ENCODE assay signal across 14 cellular contexts in genomic region chr13:27446986-27447583, GRCh38. TPM values are rescaled to one million over a fixed set of nuclear protein-coding genes. Genes with fewer than 3 reads are reported as not detected.
A peak's percentile ranks its signal among the peaks of the same experiment; 100 is the strongest.
DNase-seq lines count a peak whose midpoint lies in the region; ATAC-seq and TF ChIP-seq lines count a peak whose summit lies in the region.
"Had no signal": no experiment of that assay in that cellular context is flagged by ENCODE, and none has a peak within 500 bp of the region (broad histone marks: within the 10 kb centered on the region; RNA-seq: fewer than 3 reads in every experiment).

No MANE protein-coding gene starts in this region.

- H3K4me1 ChIP-seq in adrenal gland (replicated peaks in 1 of 2): peaks cover 10 to 31% of the 10 kb centered on the region in 2 donors
- H3K4me1 ChIP-seq in left lung: peaks cover 13 to 52% of the 10 kb centered on the region in 2 donors

- no peaks in the 10 kb centered on the region for H3K27me3 Mint-ChIP-seq in activated CD8-positive, alpha-beta T cell treated with anti-CD3 and anti-CD28 coated beads for 36 hours
- H3K27me3 Mint-ChIP-seq in nephron (ENCODE audit: low read depth): peaks cover 9% of the 10 kb centered on the region

- peak overlapping the region; percentile 57 for H3K4me3 Mint-ChIP-seq in activated CD8-positive, alpha-beta T cell treated with anti-CD3 and anti-CD28 coated beads for 36 hours
- H3K4me3 Mint-ChIP-seq in nephron: peak overlapping the region; percentile 4 to 70 (median 47)
- H3K4me3 Mint-ChIP-seq: mesothelial cell of epicardium had no signal

- POLR2A ChIA-PET in activated CD8-positive, alpha-beta T cell treated with anti-CD3 and anti-CD28 coated beads for 36 hours (lab: Charles Lee): interaction anchor here (6.3 kb wide), 1 partner anchor 22 kb away, joined by 71 read pairs; the partner anchor contains the start of gene GTF3A

- intact Hi-C loops in activated CD8-positive, alpha-beta T cell treated with anti-CD3 and anti-CD28 coated beads for 36 hours (cut with micrococcal nuclease): no loop called here
- intact Hi-C loops in adrenal gland (cut with DNase I) (no loop called here), left lung (cut with DNase I) (no loop called here)

- peak overlapping the region; percentile 84 for H3K27ac Mint-ChIP-seq in activated CD8-positive, alpha-beta T cell treated with anti-CD3 and anti-CD28 coated beads for 36 hours
- peak overlapping the region; percentile 20 to 39 (median 32) for H3K27ac Mint-ChIP-seq in nephron
- H3K27ac Mint-ChIP-seq: mesothelial cell of epicardium had no signal

- H3K36me3 ChIP-seq in GM06990 (ENCODE audit: control insufficient read depth, insufficient read depth, low read length): peaks cover 3% of the 10 kb centered on the region
- no peaks in the 10 kb centered on the region for H3K36me3 ChIP-seq in adrenal gland (replicated peaks in 1 of 2)
- H3K36me3 ChIP-seq in left lung: peaks cover 0 to 12% of the 10 kb centered on the region in 2 donors

- H3K27ac ChIP-seq in adrenal gland: no peak overlapping the region
- no peak overlapping the region for H3K27ac ChIP-seq in left lung

- CTCF ChIA-PET in activated CD8-positive, alpha-beta T cell treated with anti-CD3 and anti-CD28 coated beads for 36 hours (lab: Charles Lee): no interaction called here

- H3K9me3 Mint-ChIP-seq in activated CD8-positive, alpha-beta T cell treated with anti-CD3 and anti-CD28 coated beads for 36 hours: no peaks in the 10 kb centered on the region
- no peaks in the 10 kb centered on the region for H3K9me3 Mint-ChIP-seq in nephron
- H3K9me3 Mint-ChIP-seq: mesothelial cell of epicardium had no signal

- ATAC-seq in HG02678 (IDR thresholded peaks at IDR 0.05; ENCODE audit: unreplicated experiment) (peak; percentile 24), omental fat pad (ENCODE audit: low FRiP score) (no peak), left lung (no peak)
- ATAC-seq in activated CD8-positive, alpha-beta T cell treated with anti-CD3 and anti-CD28 coated beads for 36 hours: no peak

- H3K27me3 ChIP-seq in GM06990 (replicated peaks; ENCODE audit: control insufficient read depth, insufficient read depth, low read length): no peaks in the 10 kb centered on the region
- no peaks in the 10 kb centered on the region for H3K27me3 ChIP-seq in adrenal gland
- no peaks in the 10 kb centered on the region for H3K27me3 ChIP-seq in left lung
- H3K27me3 ChIP-seq: stomach had no signal

- peaks cover 52% of the 10 kb centered on the region for H3K4me1 Mint-ChIP-seq in activated CD8-positive, alpha-beta T cell treated with anti-CD3 and anti-CD28 coated beads for 36 hours (ENCODE audit: low read depth)
- H3K4me1 Mint-ChIP-seq in nephron: peaks cover 37% of the 10 kb centered on the region

- H3K9me3 ChIP-seq in adrenal gland (replicated peaks in 1 of 3): no peaks in the 10 kb centered on the region
- H3K9me3 ChIP-seq in left lung: no peaks in the 10 kb centered on the region
- H3K9me3 ChIP-seq: stomach had no signal

- DNase-seq in GM06990 (ENCODE audit: extremely low read depth, insufficient read length): no peak
- peak; percentile 37 for DNase-seq in activated CD8-positive, alpha-beta T cell treated with anti-CD3 and anti-CD28 coated beads for 36 hours
- no peak for DNase-seq in omental fat pad (ENCODE audit: low spot score)
- DNase-seq in RKO (ENCODE audit: low spot score): no peak
- DNase-seq in adrenal gland: no peak
- DNase-seq in left lung: no peak
- DNase-seq: activated CD8-positive, alpha-beta memory T cell treated with anti-CD3 and anti-CD28 coated beads for 24 hours; NCI-H2029; SHP77 treated with DMSO at 0.1 percent for 48 hours; stomach had no signal

- no peak for TF ChIP-seq CTCF in GM06990 (IDR thresholded peaks at IDR 0.05; ENCODE audit: insufficient read depth, low read length, poor library complexity, severe bottlenecking)
- TF ChIP-seq CTCF in activated CD8-positive, alpha-beta T cell treated with anti-CD3 and anti-CD28 coated beads for 36 hours (IDR thresholded peaks at IDR 0.05): no peak
- TF ChIP-seq CTCF in nephron (IDR thresholded peaks at IDR 0.05; ENCODE audit: unreplicated experiment in 3 of 3): no peak
- no peak for TF ChIP-seq CTCF in omental fat pad (IDR thresholded peaks at IDR 0.05)
- TF ChIP-seq CTCF in adrenal gland (IDR thresholded peaks at IDR 0.05): no peak
- no peak for TF ChIP-seq CTCF in left lung (IDR thresholded peaks at IDR 0.05)

- no peak for TF ChIP-seq POLR2A in adrenal gland (IDR thresholded peaks at IDR 0.05)

- H3K4me3 ChIP-seq in GM06990 (replicated peaks; ENCODE audit: low read depth, low read length) (peak overlapping the region; percentile 26; the same call in 1 of the 2 replicates), adrenal gland (no peak overlapping the region), left lung (no peak overlapping the region)
- H3K4me3 ChIP-seq: smooth muscle cell, stomach had no signal

- WGBS in adrenal gland, 4 donors: 71 to 75% (median 72%) methylated on average over 7 of the region's 7 CpGs

- peaks cover 12% of the 10 kb centered on the region for H3K36me3 Mint-ChIP-seq in activated CD8-positive, alpha-beta T cell treated with anti-CD3 and anti-CD28 coated beads for 36 hours (ENCODE audit: low read depth)
- peaks cover 10% of the 10 kb centered on the region for H3K36me3 Mint-ChIP-seq in nephron (ENCODE audit: low read depth)

RNA-seq across cellular contexts. Expression of gene MTIF3, which starts 3.3 kb away (rescaled TPM):
- total RNA-seq in activated CD8-positive, alpha-beta T cell treated with anti-CD3 and anti-CD28 coated beads for 36 hours: 10 to 100 TPM; 28.0 to 29.6 TPM
- 10 to 100 TPM; 48.5 to 81.7 (median 73.9) TPM for total RNA-seq in omental fat pad
- total RNA-seq in adrenal gland: 100 to 1,000 TPM in 1 of 8 donors, 10 to 100 TPM in 7; 51.9 to 110 (median 74.1) TPM
- 100 to 1,000 TPM in 2 of 3 donors, 10 to 100 TPM in 1; 89.6 to 181 (median 147) TPM for polyA plus RNA-seq in adrenal gland
- total RNA-seq in left lung: 10 to 100 TPM; 43.4 to 44.6 TPM

RNA-seq across cellular contexts. Expression of gene GTF3A, which starts 22.7 kb away (rescaled TPM):
- 100 to 1,000 TPM; 278 to 282 TPM for total RNA-seq in activated CD8-positive, alpha-beta T cell treated with anti-CD3 and anti-CD28 coated beads for 36 hours
- 100 to 1,000 TPM; 129 to 170 (median 147) TPM for total RNA-seq in omental fat pad
- total RNA-seq in adrenal gland: 100 to 1,000 TPM in 3 of 8 donors, 10 to 100 TPM in 5; 55.2 to 265 (median 82.8) TPM
- 100 to 1,000 TPM; 153 to 239 (median 168) TPM for polyA plus RNA-seq in adrenal gland
- total RNA-seq in left lung: 100 to 1,000 TPM in 1 of 2 donors, 10 to 100 TPM in 1; 66.6 to 124 TPM
